ENCODE assay signal across 28 cellular contexts in the genomic region with DNA sequence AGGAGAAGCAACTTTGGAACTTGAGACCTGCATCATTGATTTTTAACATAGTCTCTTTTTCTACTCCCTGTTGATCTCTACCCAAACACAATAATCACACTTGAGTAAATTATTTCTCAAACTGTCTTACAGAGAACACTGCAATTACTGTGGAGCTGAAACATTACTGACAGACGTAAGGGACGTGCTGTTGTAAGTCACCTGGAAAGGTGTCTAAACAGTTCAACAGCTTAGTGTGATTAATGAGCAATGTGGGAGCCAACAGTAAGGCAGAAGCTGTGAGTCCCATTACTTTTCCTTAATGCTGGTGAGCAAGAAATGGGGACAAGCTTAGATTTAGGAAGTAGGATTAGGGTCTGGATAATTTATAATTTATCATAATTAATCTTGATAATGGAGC.
"Had no signal": no experiment of that assay in that cellular context is flagged by ENCODE, and none has a peak within 500 bp of the region (broad histone marks: within the 10 kb centered on the region; RNA-seq: fewer than 3 reads in every experiment).

No MANE protein-coding gene starts in this region.

- H3K4me1 Mint-ChIP-seq: activated CD4-positive, alpha-beta memory T cell treated with anti-CD3 and anti-CD28 coated beads, Interleukin-2, amount 10 ng/mL, durations not matched to agents 7 days and 5 days; activated CD4-positive, alpha-beta T cell treated with anti-CD3 and anti-CD28 coated beads, Interleukin-2, amount 10 ng/mL, durations not matched to agents 7 days and 5 days; central memory CD8-positive, alpha-beta T cell had no signal

- H3K4me3 ChIP-seq: coronary artery, dorsolateral prefrontal cortex had no signal

- H3K27me3 Mint-ChIP-seq: activated B cell treated with CpG ODN at 0.5 μM for 24 hours; activated CD4-positive, alpha-beta memory T cell treated with anti-CD3 and anti-CD28 coated beads, Interleukin-2, amount 10 ng/mL, durations not matched to agents 7 days and 5 days; activated CD4-positive, alpha-beta T cell treated with anti-CD3 and anti-CD28 coated beads for 36 hours; activated CD4-positive, alpha-beta T cell treated with anti-CD3 and anti-CD28 coated beads, Interleukin-2, amount 10 ng/mL, durations not matched to agents 7 days and 5 days; activated naive CD8-positive, alpha-beta T cell; activated T-cell treated with anti-CD3 and anti-CD28 coated beads, Interleukin-2, amount 50 U/mL, for 24 hours; central memory CD8-positive, alpha-beta T cell; dendritic cell treated with granulocyte-macrophage colony-stimulating factor and Interleukin-4, amounts not matched to agents 40 ng/mL and 50 ng/mL, for 4 days had no signal

- H3K9me3 Mint-ChIP-seq: activated B cell treated with CpG ODN at 0.5 μM for 24 hours; activated T-cell treated with anti-CD3 and anti-CD28 coated beads, Interleukin-2, amount 50 U/mL, for 24 hours; activated T-cell treated with anti-CD3 and anti-CD28 coated beads, Interleukin-2, amount 50 U/mL, for 72 hours; central memory CD8-positive, alpha-beta T cell; dendritic cell treated with granulocyte-macrophage colony-stimulating factor and Interleukin-4, amounts not matched to agents 40 ng/mL and 50 ng/mL, for 4 days; endodermal cell; T-helper 2 cell treated with Interferon-gamma antibody and Interleukin-4, amounts not matched to agents 5 μg/mL and 100 μg/mL, for 36 hours had no signal

- H3K4me3 Mint-ChIP-seq: activated B cell treated with CpG ODN at 0.5 μM for 24 hours; activated CD4-positive, alpha-beta memory T cell treated with anti-CD3 and anti-CD28 coated beads, Interleukin-2, amount 10 ng/mL, durations not matched to agents 7 days and 5 days; activated CD4-positive, alpha-beta T cell treated with anti-CD3 and anti-CD28 coated beads for 36 hours; activated CD4-positive, alpha-beta T cell treated with anti-CD3 and anti-CD28 coated beads, Interleukin-2, amount 10 ng/mL, durations not matched to agents 7 days and 5 days; activated naive CD8-positive, alpha-beta T cell; activated T-cell treated with anti-CD3 and anti-CD28 coated beads, Interleukin-2, amount 50 U/mL, for 24 hours; activated T-cell treated with anti-CD3 and anti-CD28 coated beads, Interleukin-2, amount 50 U/mL, for 72 hours; central memory CD8-positive, alpha-beta T cell; dendritic cell treated with granulocyte-macrophage colony-stimulating factor and Interleukin-4, amounts not matched to agents 40 ng/mL and 50 ng/mL, for 4 days; endodermal cell; T-helper 2 cell treated with Interferon-gamma antibody and Interleukin-4, amounts not matched to agents 5 μg/mL and 100 μg/mL, for 36 hours had no signal

- H3K27ac Mint-ChIP-seq: activated B cell treated with CpG ODN at 0.5 μM for 24 hours; activated CD4-positive, alpha-beta memory T cell treated with anti-CD3 and anti-CD28 coated beads, Interleukin-2, amount 10 ng/mL, durations not matched to agents 7 days and 5 days; activated CD4-positive, alpha-beta T cell treated with anti-CD3 and anti-CD28 coated beads for 36 hours; activated CD4-positive, alpha-beta T cell treated with anti-CD3 and anti-CD28 coated beads, Interleukin-2, amount 10 ng/mL, durations not matched to agents 7 days and 5 days; activated naive CD8-positive, alpha-beta T cell; activated T-cell treated with anti-CD3 and anti-CD28 coated beads, Interleukin-2, amount 50 U/mL, for 24 hours; activated T-cell treated with anti-CD3 and anti-CD28 coated beads, Interleukin-2, amount 50 U/mL, for 72 hours; dendritic cell treated with granulocyte-macrophage colony-stimulating factor and Interleukin-4, amounts not matched to agents 40 ng/mL and 50 ng/mL, for 4 days; endodermal cell; T-helper 2 cell treated with Interferon-gamma antibody and Interleukin-4, amounts not matched to agents 5 μg/mL and 100 μg/mL, for 36 hours had no signal

- H3K36me3 ChIP-seq: brain microvascular endothelial cell, WERI-Rb-1 had no signal

- DNase-seq: activated B cell treated with CpG ODN at 0.5 μM for 24 hours; activated CD4-positive, alpha-beta memory T cell treated with anti-CD3 and anti-CD28 coated beads, Interleukin-2, amount 10 ng/mL, durations not matched to agents 7 days and 5 days; activated CD4-positive, alpha-beta T cell treated with anti-CD3 and anti-CD28 coated beads for 36 hours; activated CD4-positive, alpha-beta T cell treated with anti-CD3 and anti-CD28 coated beads, Interleukin-2, amount 10 ng/mL, durations not matched to agents 7 days and 5 days; activated CD4-positive, alpha-beta T cell treated with anti-CD3 and anti-CD28 coated beads, Interleukin-2, amount 50 U/mL, for 4 hours; activated CD8-positive, alpha-beta memory T cell treated with anti-CD3 and anti-CD28 coated beads, Interleukin-2, amount 50 U/mL, for 48 hours; activated gamma-delta T cell; activated naive CD4-positive, alpha-beta T cell treated with anti-CD3 and anti-CD28 coated beads, Interleukin-2, amount 50 U/mL, for 16 hours; activated naive CD4-positive, alpha-beta T cell treated with Interleukin-2 at 50 U/mL for 16 hours; activated T-cell treated with anti-CD3 and anti-CD28 coated beads for 4 hours; activated T-cell treated with anti-CD3 and anti-CD28 coated beads, Interleukin-2, amount 50 U/mL, for 24 hours; activated T-cell treated with anti-CD3 and anti-CD28 coated beads, Interleukin-2, amount 50 U/mL, for 72 hours; amniotic stem cell; anterior cingulate cortex; brain microvascular endothelial cell; dorsolateral prefrontal cortex; effector memory CD4-positive, alpha-beta T cell; endodermal cell; foreskin fibroblast; head of caudate nucleus; hippocampal formation; T1000; WERI-Rb-1 had no signal

- H3K27ac ChIP-seq: brain microvascular endothelial cell, coronary artery, dorsolateral prefrontal cortex, WERI-Rb-1 had no signal

- H3K27me3 ChIP-seq: brain microvascular endothelial cell, dorsolateral prefrontal cortex had no signal

- H3K36me3 Mint-ChIP-seq: activated naive CD8-positive, alpha-beta T cell had no signal
